Comparison of ENCODE assay signal across 1 cellular context in the genomic region with DNA sequence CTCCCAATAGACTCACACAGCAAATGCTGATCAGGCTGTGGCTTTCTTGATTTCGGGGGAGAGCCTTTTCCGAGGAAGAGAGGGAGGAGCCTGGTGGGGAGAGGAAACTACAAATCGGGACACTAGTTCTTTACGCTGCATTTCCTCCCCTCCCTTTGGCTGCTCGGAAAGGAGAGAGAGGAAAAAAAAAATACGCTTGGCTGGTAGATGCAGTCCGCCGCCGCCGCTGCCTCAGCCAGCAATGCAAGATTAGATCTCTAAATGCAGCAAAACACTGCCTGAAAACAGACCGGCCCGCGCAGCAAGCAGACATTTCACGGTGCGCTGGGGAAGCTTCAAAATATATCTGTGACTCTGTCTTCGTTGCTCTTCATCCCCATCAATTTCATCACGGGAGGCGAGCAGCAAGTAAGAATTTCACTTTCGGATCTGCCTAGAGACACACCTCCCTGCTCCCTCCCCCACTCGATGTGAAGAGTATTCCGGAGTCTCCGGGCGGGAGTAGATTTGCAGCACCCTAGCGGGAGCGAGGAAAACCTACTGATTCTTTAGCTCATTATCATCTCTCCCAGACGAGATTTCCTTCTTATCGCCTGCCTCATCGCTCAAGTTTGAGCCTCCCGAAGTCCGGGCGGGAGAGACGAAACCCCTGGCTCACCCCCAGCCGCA.
TF ChIP-seq lines count a peak whose summit lies in the region.

A gene with protein sequence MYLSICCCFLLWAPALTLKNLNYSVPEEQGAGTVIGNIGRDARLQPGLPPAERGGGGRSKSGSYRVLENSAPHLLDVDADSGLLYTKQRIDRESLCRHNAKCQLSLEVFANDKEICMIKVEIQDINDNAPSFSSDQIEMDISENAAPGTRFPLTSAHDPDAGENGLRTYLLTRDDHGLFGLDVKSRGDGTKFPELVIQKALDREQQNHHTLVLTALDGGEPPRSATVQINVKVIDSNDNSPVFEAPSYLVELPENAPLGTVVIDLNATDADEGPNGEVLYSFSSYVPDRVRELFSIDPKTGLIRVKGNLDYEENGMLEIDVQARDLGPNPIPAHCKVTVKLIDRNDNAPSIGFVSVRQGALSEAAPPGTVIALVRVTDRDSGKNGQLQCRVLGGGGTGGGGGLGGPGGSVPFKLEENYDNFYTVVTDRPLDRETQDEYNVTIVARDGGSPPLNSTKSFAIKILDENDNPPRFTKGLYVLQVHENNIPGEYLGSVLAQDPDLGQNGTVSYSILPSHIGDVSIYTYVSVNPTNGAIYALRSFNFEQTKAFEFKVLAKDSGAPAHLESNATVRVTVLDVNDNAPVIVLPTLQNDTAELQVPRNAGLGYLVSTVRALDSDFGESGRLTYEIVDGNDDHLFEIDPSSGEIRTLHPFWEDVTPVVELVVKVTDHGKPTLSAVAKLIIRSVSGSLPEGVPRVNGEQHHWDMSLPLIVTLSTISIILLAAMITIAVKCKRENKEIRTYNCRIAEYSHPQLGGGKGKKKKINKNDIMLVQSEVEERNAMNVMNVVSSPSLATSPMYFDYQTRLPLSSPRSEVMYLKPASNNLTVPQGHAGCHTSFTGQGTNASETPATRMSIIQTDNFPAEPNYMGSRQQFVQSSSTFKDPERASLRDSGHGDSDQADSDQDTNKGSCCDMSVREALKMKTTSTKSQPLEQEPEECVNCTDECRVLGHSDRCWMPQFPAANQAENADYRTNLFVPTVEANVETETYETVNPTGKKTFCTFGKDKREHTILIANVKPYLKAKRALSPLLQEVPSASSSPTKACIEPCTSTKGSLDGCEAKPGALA (N-terminal part only) (plus strand): TSS at position 138 of the 669 bp plus-strand sequence. CDS start 803 bp downstream, outside the sequence.

TF ChIP-seq in H1, 55 proteins besides CTCF, POLR2A, EP300 and RAD21:
- no peak for TF ChIP-seq SP2 (IDR thresholded peaks at IDR 0.05; ENCODE audit: low read length)
- no peak for TF ChIP-seq KDM5A (IDR thresholded peaks at IDR 0.05; ENCODE audit: low read length)
- peak; percentile 96 for TF ChIP-seq ASH2L (IDR thresholded peaks at IDR 0.05; ENCODE audit: low read length)
- TF ChIP-seq CHD1 (IDR thresholded peaks at IDR 0.05; ENCODE audit: low read depth, low read length), result no peak
- no peak for TF ChIP-seq YY1 (IDR thresholded peaks at IDR 0.05; ENCODE audit: low read depth, low read length)
- TF ChIP-seq TAF7 (optimal IDR thresholded peaks at IDR 0.05; ENCODE audit: borderline replicate concordance, low read depth, low read length), result no peak
- TF ChIP-seq, protein P1, sequence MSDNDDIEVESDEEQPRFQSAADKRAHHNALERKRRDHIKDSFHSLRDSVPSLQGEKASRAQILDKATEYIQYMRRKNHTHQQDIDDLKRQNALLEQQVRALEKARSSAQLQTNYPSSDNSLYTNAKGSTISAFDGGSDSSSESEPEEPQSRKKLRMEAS (IDR thresholded peaks at IDR 0.05), result no peak
- TF ChIP-seq, protein P2, sequence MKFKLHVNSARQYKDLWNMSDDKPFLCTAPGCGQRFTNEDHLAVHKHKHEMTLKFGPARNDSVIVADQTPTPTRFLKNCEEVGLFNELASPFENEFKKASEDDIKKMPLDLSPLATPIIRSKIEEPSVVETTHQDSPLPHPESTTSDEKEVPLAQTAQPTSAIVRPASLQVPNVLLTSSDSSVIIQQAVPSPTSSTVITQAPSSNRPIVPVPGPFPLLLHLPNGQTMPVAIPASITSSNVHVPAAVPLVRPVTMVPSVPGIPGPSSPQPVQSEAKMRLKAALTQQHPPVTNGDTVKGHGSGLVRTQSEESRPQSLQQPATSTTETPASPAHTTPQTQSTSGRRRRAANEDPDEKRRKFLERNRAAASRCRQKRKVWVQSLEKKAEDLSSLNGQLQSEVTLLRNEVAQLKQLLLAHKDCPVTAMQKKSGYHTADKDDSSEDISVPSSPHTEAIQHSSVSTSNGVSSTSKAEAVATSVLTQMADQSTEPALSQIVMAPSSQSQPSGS (IDR thresholded peaks at IDR 0.05; ENCODE audit: low read length), result no peak
- TF ChIP-seq SRF (IDR thresholded peaks at IDR 0.05; ENCODE audit: low read depth, low read length), result no peak
- no peak for TF ChIP-seq RFX5 (IDR thresholded peaks at IDR 0.05; ENCODE audit: borderline replicate concordance, low read depth, low read length)
- peak; percentile 83 for TF ChIP-seq KDM4A (IDR thresholded peaks at IDR 0.05; ENCODE audit: low read depth, low read length, severe bottlenecking)
- 0 out of 4 replicates have a peak, but pooled peaks of 1 of the 2 experiments have one; percentile 23 for TF ChIP-seq HDAC2 (IDR thresholded peaks at IDR 0.05; ENCODE audit: borderline replicate concordance in 1 of 2, low read depth in 2 of 2, low read length in 2 of 2)
- TF ChIP-seq CREB1 (IDR thresholded peaks at IDR 0.05), result no peak
- no peak for TF ChIP-seq CEBPB (IDR thresholded peaks at IDR 0.05; ENCODE audit: low read depth, low read length)
- TF ChIP-seq BCL11A (IDR thresholded peaks at IDR 0.05; ENCODE audit: low read depth in 2 of 2, low read length in 2 of 2), result no peak
- no peak for TF ChIP-seq EGR1 (IDR thresholded peaks at IDR 0.05; ENCODE audit: borderline replicate concordance, low read depth, low read length)
- TF ChIP-seq BRCA1 (IDR thresholded peaks at IDR 0.05; ENCODE audit: low read depth, low read length), result no peak
- no peak for TF ChIP-seq NANOG (IDR thresholded peaks at IDR 0.05; ENCODE audit: insufficient read depth, low read depth, low read length, poor library complexity, severe bottlenecking)
- no peak for TF ChIP-seq PHF8 (conservative IDR thresholded peaks at IDR 0.05; ENCODE audit: low read depth, low read length)
- TF ChIP-seq TEAD4 (IDR thresholded peaks at IDR 0.05; ENCODE audit: low read depth, low read length), result 0 out of 2 replicates have a peak, but pooled peaks have one; percentile 11
- no peak for TF ChIP-seq RXRA (IDR thresholded peaks at IDR 0.05; ENCODE audit: insufficient read depth, low read depth, low read length)
- TF ChIP-seq NRF1 (IDR thresholded peaks at IDR 0.05; ENCODE audit: low read depth, low read length), result no peak
- no peak for TF ChIP-seq RNF2 (IDR thresholded peaks at IDR 0.05; ENCODE audit: borderline replicate concordance, low read depth, low read length, missing control alignments, poor library complexity, severe bottlenecking)
- TF ChIP-seq KDM1A (IDR thresholded peaks at IDR 0.05; ENCODE audit: borderline replicate concordance, low read length), result no peak
- peak; percentile 81 for TF ChIP-seq RBBP5 (IDR thresholded peaks at IDR 0.05; ENCODE audit: borderline replicate concordance, low read depth, low read length)
- no peak; the same call in 1 of the 2 replicates for TF ChIP-seq SUZ12 (IDR thresholded peaks at IDR 0.05; ENCODE audit: low read length)
- TF ChIP-seq SIN3A (conservative IDR thresholded peaks at IDR 0.05 in 1 of 2, IDR thresholded peaks at IDR 0.05 in 1 of 2; ENCODE audit: low read depth in 1 of 2, low read length in 2 of 2), result no peak; a peak in 1 of 4 replicates
- no peak for TF ChIP-seq GTF2F1 (IDR thresholded peaks at IDR 0.05; ENCODE audit: borderline replicate concordance, low read depth, low read length)
- TF ChIP-seq FOSL1 (IDR thresholded peaks at IDR 0.05; ENCODE audit: insufficient read depth, low read depth, low read length), result no peak
- TF ChIP-seq JUN (IDR thresholded peaks at IDR 0.05; ENCODE audit: low read depth, low read length), result no peak
- no peak for TF ChIP-seq TCF12 (IDR thresholded peaks at IDR 0.05; ENCODE audit: low read depth, low read length)
- TF ChIP-seq MAFK (IDR thresholded peaks at IDR 0.05; ENCODE audit: low read depth, low read length), result no peak
